ENCODE assay signal across 1 cellular context in the genomic region with DNA sequence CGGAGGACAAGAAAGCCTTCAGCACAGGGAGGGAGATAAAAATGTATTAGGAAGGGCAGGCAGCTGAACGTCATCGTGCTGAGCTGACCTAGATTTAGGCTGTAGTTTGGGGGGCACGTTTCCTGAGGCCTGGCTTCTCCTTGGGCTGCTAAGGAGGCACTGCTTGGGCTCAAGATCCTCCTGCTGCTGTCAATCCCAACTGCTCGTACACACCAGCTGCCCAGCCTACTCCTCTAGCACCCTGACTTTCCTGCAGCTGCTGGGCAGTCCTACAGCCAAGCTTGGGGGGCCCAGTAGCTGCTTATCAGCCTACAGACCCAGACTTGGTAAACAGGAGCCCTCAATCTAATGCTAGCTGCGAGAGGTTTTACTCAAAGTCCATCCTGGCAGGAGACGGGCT.
TF ChIP-seq lines count a peak whose summit lies in the region.

No MANE protein-coding gene starts in this region.

TF ChIP-seq in HepG2, 621 proteins besides CTCF, POLR2A, EP300 and RAD21:
- TF ChIP-seq KDM4B (CRISPR knock-in tag; IDR thresholded peaks at IDR 0.05) (no peak), ZNF713 (CRISPR knock-in tag; IDR thresholded peaks at IDR 0.05) (no peak), ZNF619 (CRISPR knock-in tag; IDR thresholded peaks at IDR 0.05) (no peak), ZNF331 (CRISPR knock-in tag; IDR thresholded peaks at IDR 0.05) (no peak), ZFY (CRISPR knock-in tag; IDR thresholded peaks at IDR 0.05) (no peak), KAT7 (CRISPR knock-in tag; IDR thresholded peaks at IDR 0.05; ENCODE audit: borderline replicate concordance) (no peak), ZNF180 (CRISPR knock-in tag; IDR thresholded peaks at IDR 0.05; ENCODE audit: borderline replicate concordance, low read depth) (no peak), ZNF292 (CRISPR knock-in tag; IDR thresholded peaks at IDR 0.05; ENCODE audit: borderline replicate concordance, low read depth) (no peak), ZNF337 (CRISPR knock-in tag; IDR thresholded peaks at IDR 0.05; ENCODE audit: borderline replicate concordance, low read depth) (no peak), ZNF7 (CRISPR knock-in tag; IDR thresholded peaks at IDR 0.05) (no peak), FOXA1 (IDR thresholded peaks at IDR 0.05) (no peak), FOXA1 (CRISPR knock-in tag; IDR thresholded peaks at IDR 0.05) (0 out of 2 replicates have a peak, but pooled peaks have one; percentile 20), ZNF382 (CRISPR knock-in tag; IDR thresholded peaks at IDR 0.05; ENCODE audit: borderline replicate concordance) (no peak), ZNF678 (CRISPR knock-in tag; IDR thresholded peaks at IDR 0.05) (no peak), PHF21A (CRISPR knock-in tag; IDR thresholded peaks at IDR 0.05) (no peak), MTF2 (CRISPR knock-in tag; IDR thresholded peaks at IDR 0.05; ENCODE audit: borderline replicate concordance) (no peak)
- TF ChIP-seq, protein P1, sequence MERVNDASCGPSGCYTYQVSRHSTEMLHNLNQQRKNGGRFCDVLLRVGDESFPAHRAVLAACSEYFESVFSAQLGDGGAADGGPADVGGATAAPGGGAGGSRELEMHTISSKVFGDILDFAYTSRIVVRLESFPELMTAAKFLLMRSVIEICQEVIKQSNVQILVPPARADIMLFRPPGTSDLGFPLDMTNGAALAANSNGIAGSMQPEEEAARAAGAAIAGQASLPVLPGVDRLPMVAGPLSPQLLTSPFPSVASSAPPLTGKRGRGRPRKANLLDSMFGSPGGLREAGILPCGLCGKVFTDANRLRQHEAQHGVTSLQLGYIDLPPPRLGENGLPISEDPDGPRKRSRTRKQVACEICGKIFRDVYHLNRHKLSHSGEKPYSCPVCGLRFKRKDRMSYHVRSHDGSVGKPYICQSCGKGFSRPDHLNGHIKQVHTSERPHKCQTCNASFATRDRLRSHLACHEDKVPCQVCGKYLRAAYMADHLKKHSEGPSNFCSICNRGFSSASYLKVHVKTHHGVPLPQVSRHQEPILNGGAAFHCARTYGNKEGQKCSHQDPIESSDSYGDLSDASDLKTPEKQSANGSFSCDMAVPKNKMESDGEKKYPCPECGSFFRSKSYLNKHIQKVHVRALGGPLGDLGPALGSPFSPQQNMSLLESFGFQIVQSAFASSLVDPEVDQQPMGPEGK (CRISPR knock-in tag; IDR thresholded peaks at IDR 0.05), result peak; percentile 39; the same call in 1 of the 2 replicates
- TF ChIP-seq, protein P2, sequence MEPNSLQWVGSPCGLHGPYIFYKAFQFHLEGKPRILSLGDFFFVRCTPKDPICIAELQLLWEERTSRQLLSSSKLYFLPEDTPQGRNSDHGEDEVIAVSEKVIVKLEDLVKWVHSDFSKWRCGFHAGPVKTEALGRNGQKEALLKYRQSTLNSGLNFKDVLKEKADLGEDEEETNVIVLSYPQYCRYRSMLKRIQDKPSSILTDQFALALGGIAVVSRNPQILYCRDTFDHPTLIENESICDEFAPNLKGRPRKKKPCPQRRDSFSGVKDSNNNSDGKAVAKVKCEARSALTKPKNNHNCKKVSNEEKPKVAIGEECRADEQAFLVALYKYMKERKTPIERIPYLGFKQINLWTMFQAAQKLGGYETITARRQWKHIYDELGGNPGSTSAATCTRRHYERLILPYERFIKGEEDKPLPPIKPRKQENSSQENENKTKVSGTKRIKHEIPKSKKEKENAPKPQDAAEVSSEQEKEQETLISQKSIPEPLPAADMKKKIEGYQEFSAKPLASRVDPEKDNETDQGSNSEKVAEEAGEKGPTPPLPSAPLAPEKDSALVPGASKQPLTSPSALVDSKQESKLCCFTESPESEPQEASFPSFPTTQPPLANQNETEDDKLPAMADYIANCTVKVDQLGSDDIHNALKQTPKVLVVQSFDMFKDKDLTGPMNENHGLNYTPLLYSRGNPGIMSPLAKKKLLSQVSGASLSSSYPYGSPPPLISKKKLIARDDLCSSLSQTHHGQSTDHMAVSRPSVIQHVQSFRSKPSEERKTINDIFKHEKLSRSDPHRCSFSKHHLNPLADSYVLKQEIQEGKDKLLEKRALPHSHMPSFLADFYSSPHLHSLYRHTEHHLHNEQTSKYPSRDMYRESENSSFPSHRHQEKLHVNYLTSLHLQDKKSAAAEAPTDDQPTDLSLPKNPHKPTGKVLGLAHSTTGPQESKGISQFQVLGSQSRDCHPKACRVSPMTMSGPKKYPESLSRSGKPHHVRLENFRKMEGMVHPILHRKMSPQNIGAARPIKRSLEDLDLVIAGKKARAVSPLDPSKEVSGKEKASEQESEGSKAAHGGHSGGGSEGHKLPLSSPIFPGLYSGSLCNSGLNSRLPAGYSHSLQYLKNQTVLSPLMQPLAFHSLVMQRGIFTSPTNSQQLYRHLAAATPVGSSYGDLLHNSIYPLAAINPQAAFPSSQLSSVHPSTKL (CRISPR knock-in tag; IDR thresholded peaks at IDR 0.05), result no peak
